ENCODE assay signal across 1 cellular context in the genomic region with DNA sequence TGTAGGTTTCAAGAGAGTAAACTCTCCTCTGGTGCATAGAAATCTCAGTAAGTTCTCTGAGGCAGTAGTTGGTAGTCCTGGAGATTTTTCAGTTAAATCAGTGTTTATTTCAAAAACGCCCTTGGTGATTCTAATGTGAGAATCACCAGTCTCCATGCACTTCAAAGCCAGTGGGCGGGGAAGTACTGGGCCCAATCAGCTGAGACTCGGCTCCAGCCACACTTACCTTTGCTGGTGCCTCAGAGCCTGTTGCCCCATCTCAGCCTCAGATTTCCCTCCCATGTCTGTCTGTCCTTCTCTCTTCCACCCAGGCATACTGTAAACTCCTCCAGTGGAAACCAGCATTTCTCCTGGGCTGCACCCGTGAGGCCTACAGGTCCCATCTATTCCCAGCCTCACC.
TF ChIP-seq lines count a peak whose summit lies in the region.

No MANE protein-coding gene starts in this region.

TF ChIP-seq in SK-N-SH, 30 proteins besides CTCF, POLR2A, EP300 and RAD21 (continued from another document):
- TF ChIP-seq, protein P1, sequence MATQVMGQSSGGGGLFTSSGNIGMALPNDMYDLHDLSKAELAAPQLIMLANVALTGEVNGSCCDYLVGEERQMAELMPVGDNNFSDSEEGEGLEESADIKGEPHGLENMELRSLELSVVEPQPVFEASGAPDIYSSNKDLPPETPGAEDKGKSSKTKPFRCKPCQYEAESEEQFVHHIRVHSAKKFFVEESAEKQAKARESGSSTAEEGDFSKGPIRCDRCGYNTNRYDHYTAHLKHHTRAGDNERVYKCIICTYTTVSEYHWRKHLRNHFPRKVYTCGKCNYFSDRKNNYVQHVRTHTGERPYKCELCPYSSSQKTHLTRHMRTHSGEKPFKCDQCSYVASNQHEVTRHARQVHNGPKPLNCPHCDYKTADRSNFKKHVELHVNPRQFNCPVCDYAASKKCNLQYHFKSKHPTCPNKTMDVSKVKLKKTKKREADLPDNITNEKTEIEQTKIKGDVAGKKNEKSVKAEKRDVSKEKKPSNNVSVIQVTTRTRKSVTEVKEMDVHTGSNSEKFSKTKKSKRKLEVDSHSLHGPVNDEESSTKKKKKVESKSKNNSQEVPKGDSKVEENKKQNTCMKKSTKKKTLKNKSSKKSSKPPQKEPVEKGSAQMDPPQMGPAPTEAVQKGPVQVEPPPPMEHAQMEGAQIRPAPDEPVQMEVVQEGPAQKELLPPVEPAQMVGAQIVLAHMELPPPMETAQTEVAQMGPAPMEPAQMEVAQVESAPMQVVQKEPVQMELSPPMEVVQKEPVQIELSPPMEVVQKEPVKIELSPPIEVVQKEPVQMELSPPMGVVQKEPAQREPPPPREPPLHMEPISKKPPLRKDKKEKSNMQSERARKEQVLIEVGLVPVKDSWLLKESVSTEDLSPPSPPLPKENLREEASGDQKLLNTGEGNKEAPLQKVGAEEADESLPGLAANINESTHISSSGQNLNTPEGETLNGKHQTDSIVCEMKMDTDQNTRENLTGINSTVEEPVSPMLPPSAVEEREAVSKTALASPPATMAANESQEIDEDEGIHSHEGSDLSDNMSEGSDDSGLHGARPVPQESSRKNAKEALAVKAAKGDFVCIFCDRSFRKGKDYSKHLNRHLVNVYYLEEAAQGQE (IDR thresholded peaks at IDR 0.05; ENCODE audit: low read depth, low read length): no peak
- TF ChIP-seq SIN3A (IDR thresholded peaks at IDR 0.05; ENCODE audit: borderline replicate concordance, low read depth, low read length) (no peak), MEF2A (IDR thresholded peaks at IDR 0.05; ENCODE audit: borderline replicate concordance, low read depth) (no peak), FOXM1 (IDR thresholded peaks at IDR 0.05; ENCODE audit: low read depth) (no peak), GATA2 (CRISPR knock-in tag; IDR thresholded peaks at IDR 0.05) (no peak)
